11 cellular contexts compared by ENCODE assay signal in genomic region chr12:30417697-30418231, GRCh38.
DNase-seq lines count a peak whose midpoint lies in the region; ATAC-seq and TF ChIP-seq lines count a peak whose summit lies in the region.
"Had no signal": no experiment of that assay in that cellular context is flagged by ENCODE, and none has a peak within 500 bp of the region (broad histone marks: within the 10 kb centered on the region; RNA-seq: fewer than 3 reads in every experiment).

No MANE protein-coding gene starts in this region.

- H3K27ac Mint-ChIP-seq in activated CD4-positive, alpha-beta memory T cell treated with anti-CD3 and anti-CD28 coated beads for 36 hours: no peak overlapping the region
- H3K27ac Mint-ChIP-seq: activated T-cell treated with anti-CD3 and anti-CD28 coated beads, Interleukin-2, amount 50 U/mL, for 72 hours; CD4-positive, CD25-positive, alpha-beta regulatory T cell had no signal

- H3K4me3 ChIP-seq in A673 (ENCODE audit: low read depth, low read length, poor library complexity, severe bottlenecking) (no peak overlapping the region), HEK293 (ENCODE audit: low read depth, low read length) (no peak overlapping the region), spleen (no peak overlapping the region)

- TF ChIP-seq POLR2A in spleen (IDR thresholded peaks at IDR 0.05): no peak

- H3K36me3 ChIP-seq in A673 (ENCODE audit: insufficient read depth, low read length, poor library complexity, severe bottlenecking) (no peaks in the 10 kb centered on the region), HEK293 (ENCODE audit: control insufficient read depth in 2 of 2, insufficient read depth in 1 of 2, low read length in 2 of 2) (no peaks in the 10 kb centered on the region), spleen (no peaks in the 10 kb centered on the region)

- H3K27me3 ChIP-seq in A673 (replicated peaks; ENCODE audit: insufficient read depth, low read depth, low read length, poor library complexity): no peaks in the 10 kb centered on the region
- no peaks in the 10 kb centered on the region for H3K27me3 ChIP-seq in spleen (replicated peaks in 1 of 7)

- POLR2A ChIA-PET in A673 (lab: Charles Lee; ENCODE audit: low non-redundant PET): no interaction called here
- POLR2A ChIA-PET in HEK293 (lab: Yijun Ruan, JAX): interaction anchor here (0.6 kb wide), 1 partner anchor 186 kb away, joined by 3 read pairs; no protein-coding TSS in a partner anchor
- POLR2A ChIA-PET in activated CD4-positive, alpha-beta memory T cell treated with anti-CD3 and anti-CD28 coated beads for 36 hours (lab: Charles Lee): no interaction called here

- ATAC-seq in GM21576 (IDR thresholded peaks at IDR 0.05; ENCODE audit: unreplicated experiment): no peak
- ATAC-seq: activated T-cell treated with anti-CD3 and anti-CD28 coated beads, Interleukin-2, amount 50 U/mL, for 72 hours had no signal

- no TSS peak for BruUV-seq in A673 (replicated peaks; lab: Mats Ljungman, UMichigan)

- no peaks in the 10 kb centered on the region for H3K4me1 Mint-ChIP-seq in activated CD4-positive, alpha-beta memory T cell treated with anti-CD3 and anti-CD28 coated beads for 36 hours (ENCODE audit: low read depth)
- H3K4me1 Mint-ChIP-seq: CD4-positive, CD25-positive, alpha-beta regulatory T cell had no signal

- TF ChIP-seq CTCF in A673 (conservative IDR thresholded peaks at IDR 0.05; ENCODE audit: low read depth, low read length) (no peak), HEK293 (tag by site-specific recombination; IDR thresholded peaks at IDR 0.05) (no peak), spleen (IDR thresholded peaks at IDR 0.05 in 8 of 11, conservative IDR thresholded peaks at IDR 0.05 in 3 of 11) (no peak)

- H3K4me1 ChIP-seq in A673 (ENCODE audit: insufficient read depth, low read length, poor library complexity, severe bottlenecking): no peaks in the 10 kb centered on the region
- no peaks in the 10 kb centered on the region for H3K4me1 ChIP-seq in HEK293 (ENCODE audit: control insufficient read depth, insufficient read depth, low read length)
- no peaks in the 10 kb centered on the region for H3K4me1 ChIP-seq in spleen

- H3K4me3 Mint-ChIP-seq in activated CD4-positive, alpha-beta memory T cell treated with anti-CD3 and anti-CD28 coated beads for 36 hours: no peak overlapping the region
- H3K4me3 Mint-ChIP-seq: activated T-cell treated with anti-CD3 and anti-CD28 coated beads, Interleukin-2, amount 50 U/mL, for 72 hours had no signal

- WGBS in spleen, 5 donors: 79 to 85% (median 80%) methylated on average over 5 of the region's 5 CpGs

- no peaks in the 10 kb centered on the region for H3K9me3 Mint-ChIP-seq in activated CD4-positive, alpha-beta memory T cell treated with anti-CD3 and anti-CD28 coated beads for 36 hours

- H3K27me3 Mint-ChIP-seq in activated CD4-positive, alpha-beta memory T cell treated with anti-CD3 and anti-CD28 coated beads for 36 hours: no peaks in the 10 kb centered on the region

- no peak overlapping the region for H3K27ac ChIP-seq in A673 (ENCODE audit: low read depth, low read length, poor library complexity, severe bottlenecking)
- H3K27ac ChIP-seq in HEK293 (ENCODE audit: extremely low read depth, low read depth, low read length): no peak overlapping the region
- H3K27ac ChIP-seq in spleen: no peak overlapping the region

- CTCF ChIA-PET in A673 (lab: Charles Lee): no interaction called here
- CTCF ChIA-PET in HEK293 (lab: Yijun Ruan, JAX): interaction anchor here (0.7 kb wide), 2 partner anchors 26 to 160 kb away, joined by 3 read pairs; no protein-coding TSS in a partner anchor
- CTCF ChIA-PET in activated CD4-positive, alpha-beta memory T cell treated with anti-CD3 and anti-CD28 coated beads for 36 hours (lab: Charles Lee): no interaction called here

- H3K9me3 ChIP-seq in A673 (ENCODE audit: low read depth, low read length, poor library complexity, severe bottlenecking) (no peaks in the 10 kb centered on the region), HEK293 (ENCODE audit: control insufficient read depth, insufficient read depth, low read depth, low read length) (no peaks in the 10 kb centered on the region), spleen (peaks cover 0 to 7% (median under 1%) of the 10 kb centered on the region in 8 donors)

- intact Hi-C loops in A673 (cut with micrococcal nuclease; ENCODE audit: unreplicated experiment): no loop called here
- intact Hi-C loops in activated CD4-positive, alpha-beta memory T cell treated with anti-CD3 and anti-CD28 coated beads for 36 hours (cut with micrococcal nuclease): no loop called here
- intact Hi-C loops in spleen (cut with DNase I; ENCODE audit: low total_unique reads): no loop called here

- no peaks in the 10 kb centered on the region for H3K36me3 Mint-ChIP-seq in activated CD4-positive, alpha-beta memory T cell treated with anti-CD3 and anti-CD28 coated beads for 36 hours
- H3K36me3 Mint-ChIP-seq: CD4-positive, CD25-positive, alpha-beta regulatory T cell had no signal

- peak; percentile 25 for DNase-seq in A673 (ENCODE audit: low spot score)
- peak; percentile 91 for DNase-seq in amniotic epithelial cell (ENCODE audit: low read depth)
- peak; percentile 32 for DNase-seq in inferior parietal cortex (ENCODE audit: extremely low spot score)
- no peak for DNase-seq in activated CD4-positive, alpha-beta memory T cell treated with anti-CD3 and anti-CD28 coated beads for 36 hours
- no peak for DNase-seq in spleen
- DNase-seq in NOMO-1 treated with dmso at 0.1 percent for 144 hours (lab: John Stamatoyannopoulos, UW; ENCODE audit: unreplicated experiment): no peak
- DNase-seq: activated T-cell treated with anti-CD3 and anti-CD28 coated beads, Interleukin-2, amount 50 U/mL, for 72 hours; CD4-positive, CD25-positive, alpha-beta regulatory T cell; NCI-H1092 had no signal

TF ChIP-seq in HEK293, 187 proteins besides CTCF, POLR2A, EP300 and RAD21 (continues in another document):
- TF ChIP-seq ZBTB11 (tag by site-specific recombination; conservative IDR thresholded peaks at IDR 0.05; ENCODE audit: low read depth) (no peak), ZIC2 (tag by site-specific recombination; IDR thresholded peaks at IDR 0.05) (no peak), ZBTB20 (tag by site-specific recombination; IDR thresholded peaks at IDR 0.05) (no peak), ZNF24 (tag by site-specific recombination; IDR thresholded peaks at IDR 0.05) (peak; percentile 58; the same call in 1 of the 2 replicates), ZNF701 (tag by site-specific recombination; IDR thresholded peaks at IDR 0.05) (no peak), ZNF433 (tag by site-specific recombination; IDR thresholded peaks at IDR 0.05; ENCODE audit: low read depth) (no peak)
- TF ChIP-seq, protein P1, sequence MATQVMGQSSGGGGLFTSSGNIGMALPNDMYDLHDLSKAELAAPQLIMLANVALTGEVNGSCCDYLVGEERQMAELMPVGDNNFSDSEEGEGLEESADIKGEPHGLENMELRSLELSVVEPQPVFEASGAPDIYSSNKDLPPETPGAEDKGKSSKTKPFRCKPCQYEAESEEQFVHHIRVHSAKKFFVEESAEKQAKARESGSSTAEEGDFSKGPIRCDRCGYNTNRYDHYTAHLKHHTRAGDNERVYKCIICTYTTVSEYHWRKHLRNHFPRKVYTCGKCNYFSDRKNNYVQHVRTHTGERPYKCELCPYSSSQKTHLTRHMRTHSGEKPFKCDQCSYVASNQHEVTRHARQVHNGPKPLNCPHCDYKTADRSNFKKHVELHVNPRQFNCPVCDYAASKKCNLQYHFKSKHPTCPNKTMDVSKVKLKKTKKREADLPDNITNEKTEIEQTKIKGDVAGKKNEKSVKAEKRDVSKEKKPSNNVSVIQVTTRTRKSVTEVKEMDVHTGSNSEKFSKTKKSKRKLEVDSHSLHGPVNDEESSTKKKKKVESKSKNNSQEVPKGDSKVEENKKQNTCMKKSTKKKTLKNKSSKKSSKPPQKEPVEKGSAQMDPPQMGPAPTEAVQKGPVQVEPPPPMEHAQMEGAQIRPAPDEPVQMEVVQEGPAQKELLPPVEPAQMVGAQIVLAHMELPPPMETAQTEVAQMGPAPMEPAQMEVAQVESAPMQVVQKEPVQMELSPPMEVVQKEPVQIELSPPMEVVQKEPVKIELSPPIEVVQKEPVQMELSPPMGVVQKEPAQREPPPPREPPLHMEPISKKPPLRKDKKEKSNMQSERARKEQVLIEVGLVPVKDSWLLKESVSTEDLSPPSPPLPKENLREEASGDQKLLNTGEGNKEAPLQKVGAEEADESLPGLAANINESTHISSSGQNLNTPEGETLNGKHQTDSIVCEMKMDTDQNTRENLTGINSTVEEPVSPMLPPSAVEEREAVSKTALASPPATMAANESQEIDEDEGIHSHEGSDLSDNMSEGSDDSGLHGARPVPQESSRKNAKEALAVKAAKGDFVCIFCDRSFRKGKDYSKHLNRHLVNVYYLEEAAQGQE (tag by site-specific recombination; IDR thresholded peaks at IDR 0.05): no peak

Comparison
In these comparisons a context has a peak if more than half of its experiments do, and no peak if none do; other contexts are left out.
1. DNase-seq: peak in A673 (single experiment), amniotic epithelial cell (single experiment) and inferior parietal cortex (single experiment); none in activated CD4-positive, alpha-beta memory T cell treated with anti-CD3 and anti-CD28 coated beads for 36 hours (single experiment), spleen (single experiment) and NOMO-1 treated with dmso at 0.1 percent for 144 hours (single experiment).